ENCODE assay signal across 9 cellular contexts in genomic region chr13:23159587-23160240, GRCh38. TPM values are rescaled to one million over a fixed set of nuclear protein-coding genes. Genes with fewer than 3 reads are reported as not detected.
DNase-seq lines count a peak whose midpoint lies in the region; ATAC-seq and TF ChIP-seq lines count a peak whose summit lies in the region.
"Had no signal": no experiment of that assay in that cellular context is flagged by ENCODE, and none has a peak within 500 bp of the region (broad histone marks: within the 10 kb centered on the region; RNA-seq: fewer than 3 reads in every experiment).

No MANE protein-coding gene starts in this region.

- WGBS in thyroid gland, 2 donors, result 1% methylated on average over 44 to 46 of the region's 47 CpGs

- H3K36me3 ChIP-seq in neuron (ENCODE audit: insufficient read depth, low read length), result no peaks in the 10 kb centered on the region
- no peaks in the 10 kb centered on the region for H3K36me3 ChIP-seq in thyroid gland

- peak overlapping the region; percentile 46 for H2AFZ ChIP-seq in neuron (ENCODE audit: low read depth, low read length)

- TF ChIP-seq RAD21 in Ishikawa (IDR thresholded peaks at IDR 0.05; ENCODE audit: low read depth), result no peak

- ATAC-seq in HG02970 (IDR thresholded peaks at IDR 0.05; ENCODE audit: low FRiP score, unreplicated experiment), result no peak

- TF ChIP-seq EP300 in Ishikawa (IDR thresholded peaks at IDR 0.05; ENCODE audit: borderline replicate concordance), result no peak

- no peak overlapping the region for H3K27ac ChIP-seq in thyroid gland

- H3K9me3 ChIP-seq in neuron (ENCODE audit: low read length) (no peaks in the 10 kb centered on the region), thyroid gland (no peaks in the 10 kb centered on the region)

- DNase-seq in AG09309 (ENCODE audit: low read depth), result no peak
- DNase-seq in fibroblast of villous mesenchyme (ENCODE audit: low read depth), result no peak
- DNase-seq in thyroid gland, result no peak
- no peak for DNase-seq in stimulated activated CD4-positive, alpha-beta T cell treated with anti-CD3 and anti-CD28 coated beads, Interleukin-2, amount 100 ng/mL, for 48 hours
- no peak for DNase-seq in AML-193 (lab: John Stamatoyannopoulos, UW)

- H3K4me3 ChIP-seq in AG09309 (ENCODE audit: control insufficient read depth, low read depth, low read length) (peak overlapping the region; percentile 49), fibroblast of villous mesenchyme (ENCODE audit: low read depth, low read length) (peak overlapping the region; percentile 15), neuron (ENCODE audit: low read length) (peak overlapping the region; percentile 18), thyroid gland (replicated peaks in 1 of 3) (no peak overlapping the region)

- no peak for TF ChIP-seq POLR2A in thyroid gland (IDR thresholded peaks at IDR 0.05)

- peaks cover 27% of the 10 kb centered on the region for H3K27me3 ChIP-seq in neuron (ENCODE audit: insufficient read depth, low read length)
- no peaks in the 10 kb centered on the region for H3K27me3 ChIP-seq in thyroid gland

- H3K4me1 ChIP-seq in neuron (ENCODE audit: insufficient read depth, low read length) (no peaks in the 10 kb centered on the region), thyroid gland (peaks cover 0 to 4% of the 10 kb centered on the region in 2 donors)

- intact Hi-C loops in thyroid gland (cut with DNase I), result no loop called here

- no peak for TF ChIP-seq CTCF in AG09309 (IDR thresholded peaks at IDR 0.05; ENCODE audit: control insufficient read depth, insufficient read depth, low read depth, low read length, missing control alignments)
- no peak for TF ChIP-seq CTCF in fibroblast of villous mesenchyme (IDR thresholded peaks at IDR 0.05; ENCODE audit: insufficient read depth, low read depth, low read length)
- no peak for TF ChIP-seq CTCF in thyroid gland (IDR thresholded peaks at IDR 0.05)

TF ChIP-seq in Ishikawa, 13 proteins besides CTCF, POLR2A, EP300 and RAD21:
- TF ChIP-seq EGR1 (IDR thresholded peaks at IDR 0.05) (peak; percentile 94), CREB1 (IDR thresholded peaks at IDR 0.05; ENCODE audit: low read depth) (no peak), ZBTB7A (IDR thresholded peaks at IDR 0.05; ENCODE audit: low read depth) (peak; percentile 83; the same call in 1 of the 2 replicates)

RNA-seq across cellular contexts. Expression of gene SGCG, which starts 21.1 kb away (rescaled TPM):
- total RNA-seq in fibroblast of villous mesenchyme, result 0.32 TPM in 1 of 2 replicates, not detected in the other
- total RNA-seq in thyroid gland, result under 1 TPM in 1 of 4 donors, not detected in 3; 0.67 TPM
- total RNA-seq: G401 had no signal

Comparison
In these comparisons a context has a peak if more than half of its experiments do, and no peak if none do; other contexts are left out.
1. H3K4me3 ChIP-seq: peak in AG09309 (single experiment), fibroblast of villous mesenchyme (single experiment) and neuron (single experiment); none in thyroid gland (0 of 3).